Comparison of ENCODE assay signal across 32 cellular contexts in genomic region chr2:212540356-212540755, GRCh38. TPM values are rescaled to one million over a fixed set of nuclear protein-coding genes. Genes with fewer than 3 reads are reported as not detected.
A peak's percentile ranks its signal among the peaks of the same experiment; 100 is the strongest.
DNase-seq lines count a peak whose midpoint lies in the region; ATAC-seq and TF ChIP-seq lines count a peak whose summit lies in the region.
"Had no signal": no experiment of that assay in that cellular context is flagged by ENCODE, and none has a peak within 500 bp of the region (broad histone marks: within the 10 kb centered on the region; RNA-seq: fewer than 3 reads in every experiment).

No MANE protein-coding gene starts in this region.

- DNase-seq in ascending aorta (ENCODE audit: low spot score in 2 of 2) (no peak), neural crest cell (ENCODE audit: low read depth, low spot score) (no peak), dedifferentiated amniotic fluid mesenchymal stem cell (ENCODE audit: extremely low spot score) (no peak)
- DNase-seq in activated CD8-positive, alpha-beta T cell treated with anti-CD3 and anti-CD28 coated beads for 36 hours = no peak
- DNase-seq: activated CD4-positive, alpha-beta T cell treated with anti-CD3 and anti-CD28 coated beads, Interleukin-2, amount 10 ng/mL, durations not matched to agents 24 days and 14 days; activated effector memory CD4-positive, alpha-beta T cell treated with anti-CD3 and anti-CD28 coated beads, Interleukin-2, amount 50 U/mL, for 16 hours; activated T-cell treated with anti-CD3 and anti-CD28 coated beads, Interleukin-2, amount 50 U/mL, for 1 hour; anterior cingulate cortex; DMS153; effector memory CD8-positive, alpha-beta T cell; HCEC 1CT; KBM-7; midbrain; naive B cell; NCI-H1417; NCI-H2081; NCI-H526; SHP77; stimulated activated naive CD4-positive, alpha-beta T cell; SW 1271; T-helper 9 cell; upper lobe of right lung had no signal

- CTCF ChIA-PET in activated CD8-positive, alpha-beta T cell treated with anti-CD3 and anti-CD28 coated beads for 36 hours (lab: Charles Lee) = interaction anchor here (0.9 to 2.6 kb wide), 3 partner anchors 9 to 796 kb away, joined by 3 to 11 read pairs (median 3); no protein-coding TSS in a partner anchor

- H3K9me3 Mint-ChIP-seq in neural crest cell = no peaks in the 10 kb centered on the region
- no peaks in the 10 kb centered on the region for H3K9me3 Mint-ChIP-seq in activated CD8-positive, alpha-beta T cell treated with anti-CD3 and anti-CD28 coated beads for 36 hours
- H3K9me3 Mint-ChIP-seq: WTC11 had no signal

- peaks cover 42% of the 10 kb centered on the region for H3K27me3 Mint-ChIP-seq in neural crest cell (ENCODE audit: low read depth)
- peaks cover 40% of the 10 kb centered on the region for H3K27me3 Mint-ChIP-seq in activated CD8-positive, alpha-beta T cell treated with anti-CD3 and anti-CD28 coated beads for 36 hours

- peak overlapping the region; percentile 61 to 86 for H3K27ac ChIP-seq in ascending aorta
- H3K27ac ChIP-seq: skin epidermis, upper lobe of right lung had no signal

- H3K36me3 ChIP-seq in ascending aorta = no peaks in the 10 kb centered on the region
- H3K36me3 ChIP-seq: BLaER1 treated with 17β-estradiol and CSF1 and Interleukin-3, amounts not matched to agents 10 nM and 100 nM; upper lobe of right lung had no signal

- peak overlapping the region; percentile 94 for H3K4me3 Mint-ChIP-seq in neural crest cell
- H3K4me3 Mint-ChIP-seq in activated CD8-positive, alpha-beta T cell treated with anti-CD3 and anti-CD28 coated beads for 36 hours = no peak overlapping the region
- H3K4me3 Mint-ChIP-seq: activated CD4-positive, alpha-beta T cell treated with anti-CD3 and anti-CD28 coated beads, Interleukin-2, amount 10 ng/mL, durations not matched to agents 24 days and 14 days; activated naive CD8-positive, alpha-beta T cell had no signal

- H3K4me3 ChIP-seq in ascending aorta = no peak overlapping the region
- H3K4me3 ChIP-seq: skin epidermis, upper lobe of right lung had no signal

- intact Hi-C loops in ascending aorta (cut with DNase I) = no loop called here
- intact Hi-C loops in activated CD8-positive, alpha-beta T cell treated with anti-CD3 and anti-CD28 coated beads for 36 hours (cut with micrococcal nuclease) = no loop called here

- H3K4me1 Mint-ChIP-seq in neural crest cell = peaks cover 22% of the 10 kb centered on the region
- H3K4me1 Mint-ChIP-seq in activated CD8-positive, alpha-beta T cell treated with anti-CD3 and anti-CD28 coated beads for 36 hours (ENCODE audit: low read depth) = peaks cover 16% of the 10 kb centered on the region

- ATAC-seq in GM19455 (IDR thresholded peaks at IDR 0.05; ENCODE audit: unreplicated experiment) = peak; percentile 59
- peak; percentile 32 for ATAC-seq in HG03442 (IDR thresholded peaks at IDR 0.05; ENCODE audit: unreplicated experiment)
- no peak for ATAC-seq in HG03460 (IDR thresholded peaks at IDR 0.05; ENCODE audit: unreplicated experiment)
- ATAC-seq in activated CD8-positive, alpha-beta T cell treated with anti-CD3 and anti-CD28 coated beads for 36 hours = no peak
- no peak for ATAC-seq in GM21526 (IDR thresholded peaks at IDR 0.05; ENCODE audit: low FRiP score, unreplicated experiment)
- ATAC-seq: effector memory CD8-positive, alpha-beta T cell; Panc1; upper lobe of right lung; WTC11 had no signal

- no peaks in the 10 kb centered on the region for H3K9me3 ChIP-seq in ascending aorta
- H3K9me3 ChIP-seq: upper lobe of right lung had no signal

- no peaks in the 10 kb centered on the region for H3K36me3 Mint-ChIP-seq in neural crest cell (ENCODE audit: low read depth)
- H3K36me3 Mint-ChIP-seq in activated CD8-positive, alpha-beta T cell treated with anti-CD3 and anti-CD28 coated beads for 36 hours (ENCODE audit: low read depth) = no peaks in the 10 kb centered on the region
- H3K36me3 Mint-ChIP-seq: activated naive CD8-positive, alpha-beta T cell; WTC11 had no signal

- no peaks in the 10 kb centered on the region for H3K27me3 ChIP-seq in ascending aorta

- POLR2A ChIA-PET in activated CD8-positive, alpha-beta T cell treated with anti-CD3 and anti-CD28 coated beads for 36 hours (lab: Charles Lee) = no interaction called here

- no peaks in the 10 kb centered on the region for H3K4me1 ChIP-seq in ascending aorta

- TF ChIP-seq CTCF in ascending aorta (IDR thresholded peaks at IDR 0.05) (no peak), neural crest cell (conservative IDR thresholded peaks at IDR 0.05) (no peak)
- no peak for TF ChIP-seq CTCF in activated CD8-positive, alpha-beta T cell treated with anti-CD3 and anti-CD28 coated beads for 36 hours (IDR thresholded peaks at IDR 0.05)

- H3K27ac Mint-ChIP-seq in neural crest cell (ENCODE audit: unreplicated experiment) = no peak overlapping the region
- H3K27ac Mint-ChIP-seq in activated CD8-positive, alpha-beta T cell treated with anti-CD3 and anti-CD28 coated beads for 36 hours = no peak overlapping the region
- H3K27ac Mint-ChIP-seq: activated CD4-positive, alpha-beta T cell treated with anti-CD3 and anti-CD28 coated beads, Interleukin-2, amount 10 ng/mL, durations not matched to agents 24 days and 14 days; activated naive CD8-positive, alpha-beta T cell; effector memory CD8-positive, alpha-beta T cell; naive B cell; WTC11 had no signal

RNA-seq across cellular contexts. Expression of gene ERBB4, which starts 1.8 kb away (rescaled TPM):
- total RNA-seq in ascending aorta (1.7 TPM), neural crest cell (10.2 and 11.0 TPM in 2 replicates)
- total RNA-seq in activated CD8-positive, alpha-beta T cell treated with anti-CD3 and anti-CD28 coated beads for 36 hours = not detected
- total RNA-seq: activated CD4-positive, alpha-beta T cell treated with anti-CD3 and anti-CD28 coated beads, Interleukin-2, amount 10 ng/mL, durations not matched to agents 24 days and 14 days; MCF 10A had no signal

Comparison
In these comparisons a context has a peak if more than half of its experiments do, and no peak if none do; other contexts are left out.
1. ATAC-seq: peak in GM19455 (single experiment) and HG03442 (single experiment); none in HG03460 (single experiment), activated CD8-positive, alpha-beta T cell treated with anti-CD3 and anti-CD28 coated beads for 36 hours (single experiment) and GM21526 (single experiment).